Comparison of ENCODE assay signal across 12 cellular contexts in the genomic region with DNA sequence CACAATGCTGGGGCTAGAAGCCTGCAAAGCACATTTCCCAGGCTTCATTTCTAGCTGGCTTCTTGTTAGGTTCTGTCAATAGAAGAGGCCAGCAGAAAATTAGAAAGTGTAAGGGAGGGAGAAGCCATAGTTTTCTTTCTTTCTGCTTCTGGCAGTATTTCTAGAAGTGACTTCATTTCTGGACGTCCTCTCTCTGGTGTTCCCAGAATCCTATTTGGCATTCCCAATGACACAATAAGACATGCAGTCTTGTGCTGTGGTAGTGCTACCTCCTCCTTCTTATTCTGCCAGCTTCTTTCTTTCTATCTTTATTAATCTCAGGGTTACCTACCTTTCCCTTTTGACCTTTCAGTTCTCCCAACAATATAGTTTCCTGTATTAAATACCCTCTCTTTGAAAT. TPM values are rescaled to one million over a fixed set of nuclear protein-coding genes. Genes with fewer than 3 reads are reported as not detected.
DNase-seq lines count a peak whose midpoint lies in the region; ATAC-seq and TF ChIP-seq lines count a peak whose summit lies in the region.
"Had no signal": no experiment of that assay in that cellular context is flagged by ENCODE, and none has a peak within 500 bp of the region (broad histone marks: within the 10 kb centered on the region; RNA-seq: fewer than 3 reads in every experiment).

No MANE protein-coding gene starts in this region.

- peak; percentile 25 for ATAC-seq in Right ventricle myocardium superior (ENCODE audit: poor library complexity)
- ATAC-seq in HG03354 (IDR thresholded peaks at IDR 0.05; ENCODE audit: poor library complexity, severe bottlenecking, unreplicated experiment) = no peak

- DNase-seq in Right ventricle myocardium superior (no peak), right atrium auricular region (ENCODE audit: low spot score) (no peak), esophagus muscularis mucosa (ENCODE audit: extremely low spot score) (peak; percentile 55), myocyte (ENCODE audit: low read depth) (peak; percentile 18), uterus (no peak), NCI-H2029 treated with DMSO at 0.1 percent for 48 hours (lab: John Stamatoyannopoulos, UW) (no peak)
- DNase-seq: ACHN; CD4-positive, CD25-positive, alpha-beta regulatory T cell; GF-D8 had no signal

- WGBS in esophagus muscularis mucosa = 31% methylated on average over 1 of the region's 1 CpG

- H3K4me1 ChIP-seq in right atrium auricular region (peaks cover 0 to 26% of the 10 kb centered on the region in 2 donors), esophagus muscularis mucosa (peaks cover 14 to 31% (median 20%) of the 10 kb centered on the region in 4 donors), uterus (peaks cover 8 to 10% of the 10 kb centered on the region in 2 donors)

- H3K4me3 ChIP-seq in right atrium auricular region (no peak overlapping the region), esophagus muscularis mucosa (no peak overlapping the region), uterus (no peak overlapping the region)
- H3K4me3 ChIP-seq: BLaER1 treated with 17β-estradiol and CSF1 and Interleukin-3, amounts not matched to agents 10 nM and 100 nM; HAP-1 had no signal

- TF ChIP-seq CTCF in right atrium auricular region (IDR thresholded peaks at IDR 0.05) = no peak
- no peak for TF ChIP-seq CTCF in esophagus muscularis mucosa (IDR thresholded peaks at IDR 0.05)
- no peak for TF ChIP-seq CTCF in uterus (IDR thresholded peaks at IDR 0.05)

- TF ChIP-seq EP300 in esophagus muscularis mucosa (IDR thresholded peaks at IDR 0.05) = no peak

- H3K9me3 ChIP-seq in right atrium auricular region = no peaks in the 10 kb centered on the region
- H3K9me3 ChIP-seq in esophagus muscularis mucosa = no peaks in the 10 kb centered on the region
- H3K9me3 ChIP-seq in uterus = no peaks in the 10 kb centered on the region
- H3K9me3 ChIP-seq: HAP-1 had no signal

- TF ChIP-seq POLR2A in esophagus muscularis mucosa (IDR thresholded peaks at IDR 0.05; ENCODE audit: low read depth) = no peak
- no peak for TF ChIP-seq POLR2A in uterus (IDR thresholded peaks at IDR 0.05)

- H3K36me3 ChIP-seq in right atrium auricular region (no peaks in the 10 kb centered on the region), esophagus muscularis mucosa (no peaks in the 10 kb centered on the region), uterus (no peaks in the 10 kb centered on the region)
- H3K36me3 ChIP-seq: BLaER1 treated with 17β-estradiol and CSF1 and Interleukin-3, amounts not matched to agents 10 nM and 100 nM; HAP-1 had no signal

- H3K27me3 ChIP-seq in right atrium auricular region (no peaks in the 10 kb centered on the region), esophagus muscularis mucosa (no peaks in the 10 kb centered on the region), uterus (no peaks in the 10 kb centered on the region)

- intact Hi-C loops in Right ventricle myocardium superior (cut with DNase I) = no loop called here
- intact Hi-C loops in esophagus muscularis mucosa (cut with DNase I) = no loop called here
- intact Hi-C loops in uterus (cut with DNase I; ENCODE audit: low total_unique reads) = no loop called here

- H3K27ac ChIP-seq in right atrium auricular region (peak overlapping the region in 1 of 2 donors; percentile 6), esophagus muscularis mucosa (replicated peaks in 1 of 4) (no peak overlapping the region), uterus (peak overlapping the region; percentile 36 to 79)
- H3K27ac ChIP-seq: BLaER1 treated with 17β-estradiol and CSF1 and Interleukin-3, amounts not matched to agents 10 nM and 100 nM had no signal

RNA-seq across cellular contexts. Expression of a gene that starts 12.5 kb away (rescaled TPM):
- total RNA-seq in Right ventricle myocardium superior (56.2 TPM), right atrium auricular region (10 to 100 TPM; 51.8 to 58.9 TPM), esophagus muscularis mucosa (10 to 100 TPM; 34.3 to 54.0 (median 52.9) TPM), myocyte (19.1 and 20.1 TPM in 2 replicates), uterus (10 to 100 TPM; 34.7 to 92.7 (median 67.4) TPM)
- polyA plus RNA-seq in myocyte (2012) = 14.2 TPM

Comparison
In these comparisons a context has a peak if more than half of its experiments do, and no peak if none do; other contexts are left out.
1. DNase-seq: peak in esophagus muscularis mucosa (single experiment) and myocyte (single experiment); none in Right ventricle myocardium superior (single experiment), right atrium auricular region (single experiment), uterus (0 of 2) and NCI-H2029 treated with DMSO at 0.1 percent for 48 hours (single experiment).
2. H3K27ac ChIP-seq: peak in uterus (2 of 2); none in esophagus muscularis mucosa (0 of 4).